ENCODE assay signal across 1 cellular context in the genomic region with DNA sequence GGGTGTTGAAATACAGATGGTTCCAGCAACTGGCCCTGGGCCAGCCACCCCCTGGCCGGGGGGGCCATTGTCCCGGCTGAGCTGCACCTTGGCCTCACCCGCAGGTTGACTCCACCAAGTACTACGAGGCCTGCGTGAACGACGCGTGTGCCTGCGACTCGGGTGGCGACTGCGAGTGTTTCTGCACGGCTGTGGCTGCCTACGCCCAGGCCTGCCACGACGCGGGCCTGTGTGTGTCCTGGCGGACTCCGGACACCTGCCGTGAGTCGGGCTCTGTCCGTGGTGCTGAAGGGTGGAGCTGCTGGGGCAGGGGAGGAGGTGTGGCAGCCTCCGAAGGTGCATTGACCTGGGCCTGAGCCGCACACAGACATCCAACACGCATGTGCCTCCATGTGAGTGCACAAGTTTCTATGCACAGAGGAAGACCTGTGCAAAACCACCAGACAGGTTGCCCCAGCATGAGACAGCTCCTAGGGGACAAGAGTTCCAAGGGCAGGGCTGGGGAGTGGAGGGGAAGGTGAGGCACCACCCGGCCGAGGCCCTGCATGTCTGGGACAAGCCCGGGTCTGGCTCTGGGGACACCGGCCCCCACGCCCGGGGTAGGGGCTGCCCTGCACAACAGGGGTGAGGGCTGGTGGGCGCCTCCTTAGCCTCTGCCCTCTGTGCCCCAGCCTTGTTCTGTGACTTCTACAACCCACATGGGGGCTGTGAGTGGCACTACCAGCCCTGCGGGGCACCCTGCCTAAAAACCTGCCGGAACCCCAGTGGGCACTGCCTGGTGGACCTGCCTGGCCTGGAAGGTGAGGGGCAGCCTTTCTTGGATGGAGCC.
TF ChIP-seq lines count a peak whose summit lies in the region.

No MANE protein-coding gene starts in this region.

TF ChIP-seq in HepG2, 621 proteins besides CTCF, POLR2A, EP300 and RAD21 (continued from another document and continues in another):
- TF ChIP-seq, protein P1, sequence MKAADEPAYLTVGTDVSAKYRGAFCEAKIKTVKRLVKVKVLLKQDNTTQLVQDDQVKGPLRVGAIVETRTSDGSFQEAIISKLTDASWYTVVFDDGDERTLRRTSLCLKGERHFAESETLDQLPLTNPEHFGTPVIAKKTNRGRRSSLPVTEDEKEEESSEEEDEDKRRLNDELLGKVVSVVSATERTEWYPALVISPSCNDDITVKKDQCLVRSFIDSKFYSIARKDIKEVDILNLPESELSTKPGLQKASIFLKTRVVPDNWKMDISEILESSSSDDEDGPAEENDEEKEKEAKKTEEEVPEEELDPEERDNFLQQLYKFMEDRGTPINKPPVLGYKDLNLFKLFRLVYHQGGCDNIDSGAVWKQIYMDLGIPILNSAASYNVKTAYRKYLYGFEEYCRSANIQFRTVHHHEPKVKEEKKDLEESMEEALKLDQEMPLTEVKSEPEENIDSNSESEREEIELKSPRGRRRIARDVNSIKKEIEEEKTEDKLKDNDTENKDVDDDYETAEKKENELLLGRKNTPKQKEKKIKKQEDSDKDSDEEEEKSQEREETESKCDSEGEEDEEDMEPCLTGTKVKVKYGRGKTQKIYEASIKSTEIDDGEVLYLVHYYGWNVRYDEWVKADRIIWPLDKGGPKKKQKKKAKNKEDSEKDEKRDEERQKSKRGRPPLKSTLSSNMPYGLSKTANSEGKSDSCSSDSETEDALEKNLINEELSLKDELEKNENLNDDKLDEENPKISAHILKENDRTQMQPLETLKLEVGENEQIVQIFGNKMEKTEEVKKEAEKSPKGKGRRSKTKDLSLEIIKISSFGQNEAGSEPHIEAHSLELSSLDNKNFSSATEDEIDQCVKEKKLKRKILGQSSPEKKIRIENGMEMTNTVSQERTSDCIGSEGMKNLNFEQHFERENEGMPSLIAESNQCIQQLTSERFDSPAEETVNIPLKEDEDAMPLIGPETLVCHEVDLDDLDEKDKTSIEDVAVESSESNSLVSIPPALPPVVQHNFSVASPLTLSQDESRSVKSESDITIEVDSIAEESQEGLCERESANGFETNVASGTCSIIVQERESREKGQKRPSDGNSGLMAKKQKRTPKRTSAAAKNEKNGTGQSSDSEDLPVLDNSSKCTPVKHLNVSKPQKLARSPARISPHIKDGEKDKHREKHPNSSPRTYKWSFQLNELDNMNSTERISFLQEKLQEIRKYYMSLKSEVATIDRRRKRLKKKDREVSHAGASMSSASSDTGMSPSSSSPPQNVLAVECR (CRISPR knock-in tag; IDR thresholded peaks at IDR 0.05; ENCODE audit: borderline replicate concordance) = peak; percentile 62; the same call in 1 of the 2 replicates
- TF ChIP-seq ZFYVE20 (CRISPR knock-in tag; IDR thresholded peaks at IDR 0.05; ENCODE audit: borderline replicate concordance, low read depth) (0 out of 2 replicates have a peak, but pooled peaks have one; percentile 66), KDM6A (CRISPR knock-in tag; IDR thresholded peaks at IDR 0.05; ENCODE audit: low read depth) (no peak), TRIM22 (IDR thresholded peaks at IDR 0.05) (no peak), MTA3 (CRISPR knock-in tag; IDR thresholded peaks at IDR 0.05) (no peak), KLF11 (CRISPR knock-in tag; IDR thresholded peaks at IDR 0.05) (peak; percentile 89; the same call in 1 of the 2 replicates), ZNF784 (CRISPR knock-in tag; IDR thresholded peaks at IDR 0.05; ENCODE audit: borderline replicate concordance) (no peak), RAD51 (IDR thresholded peaks at IDR 0.05; ENCODE audit: borderline replicate concordance) (no peak), ZBTB43 (CRISPR knock-in tag; conservative IDR thresholded peaks at IDR 0.05) (peak; percentile 56; the same call in 1 of the 2 replicates), SETDB1 (CRISPR knock-in tag; IDR thresholded peaks at IDR 0.05; ENCODE audit: borderline replicate concordance) (no peak), HBP1 (CRISPR knock-in tag; IDR thresholded peaks at IDR 0.05; ENCODE audit: low read depth) (peak; percentile 80), NFKB2 (CRISPR knock-in tag; IDR thresholded peaks at IDR 0.05; ENCODE audit: borderline replicate concordance) (peak; percentile 79; the same call in 1 of the 2 replicates), RCOR2 (CRISPR knock-in tag; IDR thresholded peaks at IDR 0.05) (no peak), ZNF446 (CRISPR knock-in tag; IDR thresholded peaks at IDR 0.05) (no peak), IKZF4 (CRISPR knock-in tag; IDR thresholded peaks at IDR 0.05; ENCODE audit: borderline replicate concordance, low read depth, not compliant biosample characterization) (peak; percentile 79), FOXC1 (CRISPR knock-in tag; IDR thresholded peaks at IDR 0.05; ENCODE audit: borderline replicate concordance) (peak; percentile 66; the same call in 1 of the 2 replicates), SMARCE1 (IDR thresholded peaks at IDR 0.05; ENCODE audit: borderline replicate concordance) (no peak), ZNF574 (CRISPR knock-in tag; IDR thresholded peaks at IDR 0.05) (peak; percentile 63; the same call in 1 of the 2 replicates), ZNF468 (CRISPR knock-in tag; IDR thresholded peaks at IDR 0.05) (no peak), SYNCRIP (IDR thresholded peaks at IDR 0.05; ENCODE audit: insufficient read depth, low read depth, low read length) (no peak), ZSCAN25 (CRISPR knock-in tag; IDR thresholded peaks at IDR 0.05) (peak; percentile 63; the same call in 1 of the 2 replicates), THYN1 (CRISPR knock-in tag; IDR thresholded peaks at IDR 0.05; ENCODE audit: borderline replicate concordance, low read depth) (no peak), CBX1 (IDR thresholded peaks at IDR 0.05; ENCODE audit: low read depth) (no peak), BCL6 (CRISPR knock-in tag; IDR thresholded peaks at IDR 0.05) (peak; percentile 21; the same call in 1 of the 2 replicates)
- TF ChIP-seq, protein P2, sequence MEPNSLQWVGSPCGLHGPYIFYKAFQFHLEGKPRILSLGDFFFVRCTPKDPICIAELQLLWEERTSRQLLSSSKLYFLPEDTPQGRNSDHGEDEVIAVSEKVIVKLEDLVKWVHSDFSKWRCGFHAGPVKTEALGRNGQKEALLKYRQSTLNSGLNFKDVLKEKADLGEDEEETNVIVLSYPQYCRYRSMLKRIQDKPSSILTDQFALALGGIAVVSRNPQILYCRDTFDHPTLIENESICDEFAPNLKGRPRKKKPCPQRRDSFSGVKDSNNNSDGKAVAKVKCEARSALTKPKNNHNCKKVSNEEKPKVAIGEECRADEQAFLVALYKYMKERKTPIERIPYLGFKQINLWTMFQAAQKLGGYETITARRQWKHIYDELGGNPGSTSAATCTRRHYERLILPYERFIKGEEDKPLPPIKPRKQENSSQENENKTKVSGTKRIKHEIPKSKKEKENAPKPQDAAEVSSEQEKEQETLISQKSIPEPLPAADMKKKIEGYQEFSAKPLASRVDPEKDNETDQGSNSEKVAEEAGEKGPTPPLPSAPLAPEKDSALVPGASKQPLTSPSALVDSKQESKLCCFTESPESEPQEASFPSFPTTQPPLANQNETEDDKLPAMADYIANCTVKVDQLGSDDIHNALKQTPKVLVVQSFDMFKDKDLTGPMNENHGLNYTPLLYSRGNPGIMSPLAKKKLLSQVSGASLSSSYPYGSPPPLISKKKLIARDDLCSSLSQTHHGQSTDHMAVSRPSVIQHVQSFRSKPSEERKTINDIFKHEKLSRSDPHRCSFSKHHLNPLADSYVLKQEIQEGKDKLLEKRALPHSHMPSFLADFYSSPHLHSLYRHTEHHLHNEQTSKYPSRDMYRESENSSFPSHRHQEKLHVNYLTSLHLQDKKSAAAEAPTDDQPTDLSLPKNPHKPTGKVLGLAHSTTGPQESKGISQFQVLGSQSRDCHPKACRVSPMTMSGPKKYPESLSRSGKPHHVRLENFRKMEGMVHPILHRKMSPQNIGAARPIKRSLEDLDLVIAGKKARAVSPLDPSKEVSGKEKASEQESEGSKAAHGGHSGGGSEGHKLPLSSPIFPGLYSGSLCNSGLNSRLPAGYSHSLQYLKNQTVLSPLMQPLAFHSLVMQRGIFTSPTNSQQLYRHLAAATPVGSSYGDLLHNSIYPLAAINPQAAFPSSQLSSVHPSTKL (CRISPR knock-in tag; IDR thresholded peaks at IDR 0.05) = 0 out of 2 replicates have a peak, but pooled peaks have one; percentile 25
- TF ChIP-seq, protein P3, sequence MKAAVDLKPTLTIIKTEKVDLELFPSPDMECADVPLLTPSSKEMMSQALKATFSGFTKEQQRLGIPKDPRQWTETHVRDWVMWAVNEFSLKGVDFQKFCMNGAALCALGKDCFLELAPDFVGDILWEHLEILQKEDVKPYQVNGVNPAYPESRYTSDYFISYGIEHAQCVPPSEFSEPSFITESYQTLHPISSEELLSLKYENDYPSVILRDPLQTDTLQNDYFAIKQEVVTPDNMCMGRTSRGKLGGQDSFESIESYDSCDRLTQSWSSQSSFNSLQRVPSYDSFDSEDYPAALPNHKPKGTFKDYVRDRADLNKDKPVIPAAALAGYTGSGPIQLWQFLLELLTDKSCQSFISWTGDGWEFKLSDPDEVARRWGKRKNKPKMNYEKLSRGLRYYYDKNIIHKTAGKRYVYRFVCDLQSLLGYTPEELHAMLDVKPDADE (CRISPR knock-in tag; IDR thresholded peaks at IDR 0.05) = peak; percentile 55; the same call in 1 of the 2 replicates
- TF ChIP-seq, protein P4, sequence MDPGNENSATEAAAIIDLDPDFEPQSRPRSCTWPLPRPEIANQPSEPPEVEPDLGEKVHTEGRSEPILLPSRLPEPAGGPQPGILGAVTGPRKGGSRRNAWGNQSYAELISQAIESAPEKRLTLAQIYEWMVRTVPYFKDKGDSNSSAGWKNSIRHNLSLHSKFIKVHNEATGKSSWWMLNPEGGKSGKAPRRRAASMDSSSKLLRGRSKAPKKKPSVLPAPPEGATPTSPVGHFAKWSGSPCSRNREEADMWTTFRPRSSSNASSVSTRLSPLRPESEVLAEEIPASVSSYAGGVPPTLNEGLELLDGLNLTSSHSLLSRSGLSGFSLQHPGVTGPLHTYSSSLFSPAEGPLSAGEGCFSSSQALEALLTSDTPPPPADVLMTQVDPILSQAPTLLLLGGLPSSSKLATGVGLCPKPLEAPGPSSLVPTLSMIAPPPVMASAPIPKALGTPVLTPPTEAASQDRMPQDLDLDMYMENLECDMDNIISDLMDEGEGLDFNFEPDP (CRISPR knock-in tag; conservative IDR thresholded peaks at IDR 0.05) = 0 out of 2 replicates have a peak, but pooled peaks have one; percentile 44
- TF ChIP-seq, protein P5, sequence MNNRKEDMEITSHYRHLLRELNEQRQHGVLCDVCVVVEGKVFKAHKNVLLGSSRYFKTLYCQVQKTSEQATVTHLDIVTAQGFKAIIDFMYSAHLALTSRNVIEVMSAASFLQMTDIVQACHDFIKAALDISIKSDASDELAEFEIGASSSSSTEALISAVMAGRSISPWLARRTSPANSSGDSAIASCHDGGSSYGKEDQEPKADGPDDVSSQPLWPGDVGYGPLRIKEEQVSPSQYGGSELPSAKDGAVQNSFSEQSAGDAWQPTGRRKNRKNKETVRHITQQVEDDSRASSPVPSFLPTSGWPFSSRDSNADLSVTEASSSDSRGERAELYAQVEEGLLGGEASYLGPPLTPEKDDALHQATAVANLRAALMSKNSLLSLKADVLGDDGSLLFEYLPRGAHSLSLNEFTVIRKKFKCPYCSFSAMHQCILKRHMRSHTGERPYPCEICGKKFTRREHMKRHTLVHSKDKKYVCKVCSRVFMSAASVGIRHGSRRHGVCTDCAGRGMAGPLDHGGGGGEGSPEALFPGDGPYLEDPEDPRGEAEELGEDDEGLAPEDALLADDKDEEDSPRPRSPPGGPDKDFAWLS (CRISPR knock-in tag; IDR thresholded peaks at IDR 0.05; ENCODE audit: borderline replicate concordance) = no peak
